ENCODE assay signal across 20 cellular contexts in genomic region chr10:132503581-132504421, GRCh38. TPM values are rescaled to one million over a fixed set of nuclear protein-coding genes. Genes with fewer than 3 reads are reported as not detected.
DNase-seq lines count a peak whose midpoint lies in the region; ATAC-seq, FAIRE-seq and TF ChIP-seq lines count a peak whose summit lies in the region.
"Had no signal": no experiment of that assay in that cellular context is flagged by ENCODE, and none has a peak within 500 bp of the region (broad histone marks: within the 10 kb centered on the region; RNA-seq: fewer than 3 reads in every experiment).

No MANE protein-coding gene starts in this region.

- ATAC-seq in Right ventricle myocardium superior (ENCODE audit: poor library complexity) (no peak), left cardiac atrium (no peak), sciatic nerve (no peak), HG03442 (IDR thresholded peaks at IDR 0.05; ENCODE audit: unreplicated experiment) (no peak)
- ATAC-seq: A549 had no signal

- H3K27ac ChIP-seq in kidney (ENCODE audit: low read depth in 2 of 2, low read length in 2 of 2) = no peak overlapping the region
- H3K27ac ChIP-seq: A549, BLaER1 had no signal

- no peak overlapping the region for H3K9ac ChIP-seq in kidney (ENCODE audit: low read length in 2 of 2)
- H3K9ac ChIP-seq: BLaER1 had no signal

- intact Hi-C loops in Right ventricle myocardium superior (cut with DNase I) = no loop called here
- intact Hi-C loops in left cardiac atrium (cut with DNase I) = no loop called here
- intact Hi-C loops in kidney (cut with DNase I) = no loop called here
- intact Hi-C loops in sciatic nerve (cut with DNase I) = no loop called here

- FAIRE-seq in kidney (lab: Jason Lieb, UNC) = no peak
- FAIRE-seq: A549 had no signal

- no peak overlapping the region for H3K4me3 ChIP-seq in kidney (ENCODE audit: low read length in 2 of 2)
- H3K4me3 ChIP-seq: A549, BLaER1, HAP-1 had no signal

- peak; percentile 30 for DNase-seq in Right ventricle myocardium superior
- DNase-seq in left cardiac atrium = no peak
- peak; percentile 55 for DNase-seq in kidney
- DNase-seq in sciatic nerve (ENCODE audit: low spot score) = peak; percentile 52
- no peak for DNase-seq in SW480 (ENCODE audit: low spot score)
- DNase-seq in NCI-H187 (lab: John Stamatoyannopoulos, UW) = no peak
- DNase-seq: Calu3; CD4-positive, alpha-beta memory T cell; GF-D8; MM.1S; NCI-H1092; NCI-H146; NCI-H2081 treated with DMSO at 0.1 percent for 48 hours; NCI-H748 treated with DMSO at 0.1 percent for 48 hours; NK-92 treated with Interleukin-12 subunit alpha and Interleukin-12 subunit beta, amount 100 ng/mL, for 24 hours; SIG-M5 had no signal

- no peaks in the 10 kb centered on the region for H3K36me3 ChIP-seq in kidney (ENCODE audit: control insufficient read depth in 1 of 2, insufficient read depth in 2 of 2, low read length in 2 of 2)
- H3K36me3 ChIP-seq: BLaER1, HAP-1 had no signal

- no peaks in the 10 kb centered on the region for H3K9me3 ChIP-seq in kidney (ENCODE audit: control insufficient read depth in 1 of 2, low read length in 2 of 2)
- H3K9me3 ChIP-seq: A549, BLaER1, HAP-1 had no signal

- peaks cover 0 to 9% of the 10 kb centered on the region in 2 donors for H3K4me1 ChIP-seq in kidney (ENCODE audit: control insufficient read depth in 1 of 2, insufficient read depth in 1 of 2, low read depth in 1 of 2, low read length in 2 of 2)
- H3K4me1 ChIP-seq: A549, HAP-1 had no signal

- no peak for TF ChIP-seq CTCF in kidney (IDR thresholded peaks at IDR 0.05; ENCODE audit: borderline replicate concordance, extremely low read depth, insufficient read depth)

RNA-seq across cellular contexts. Expression of gene INPP5A, which starts 33.8 kb away (rescaled TPM):
- total RNA-seq in Right ventricle myocardium superior (99.1 TPM), left cardiac atrium (10 to 100 TPM; 74.4 to 95.3 TPM), kidney (40.3 TPM), sciatic nerve (54.3 TPM)
- 20.8 TPM for polyA plus RNA-seq in kidney (ENCODE audit: insufficient read depth, low read depth, low replicate concordance)

Comparison
In these comparisons a context has a peak if more than half of its experiments do, and no peak if none do; other contexts are left out.
1. DNase-seq: peak in Right ventricle myocardium superior (single experiment), kidney (single experiment) and sciatic nerve (single experiment); none in left cardiac atrium (single experiment), SW480 (single experiment) and NCI-H187 (0 of 2).